Comparison of ENCODE assay signal across 8 cellular contexts in genomic region chr19:34404109-34404909, GRCh38. TPM values are rescaled to one million over a fixed set of nuclear protein-coding genes. Genes with fewer than 3 reads are reported as not detected.
DNase-seq lines count a peak whose midpoint lies in the region; ATAC-seq, FAIRE-seq and TF ChIP-seq lines count a peak whose summit lies in the region.

Gene PDCD2L (plus strand): TSS chr19:34404399. CDS start chr19:34404431, 32 bp downstream.

- peak within 1 kb of the TSS; percentile 77 for H3K4me2 ChIP-seq in Karpas-422 (ENCODE audit: low read depth, low read length, poor library complexity, severe bottlenecking)
- peak within 1 kb of the TSS; percentile 90 for H3K4me2 ChIP-seq in fibroblast of lung (ENCODE audit: extremely low read depth, insufficient read depth, low read length)

- no peak for TF ChIP-seq CTCF in fibroblast of lung (conservative IDR thresholded peaks at IDR 0.05 in 1 of 2, IDR thresholded peaks at IDR 0.05 in 1 of 2; ENCODE audit: low read depth in 1 of 2, low read length in 2 of 2)

- peaks cover 26% of the 10 kb centered on the region for H3K4me1 ChIP-seq in Karpas-422 (ENCODE audit: low read length)
- H3K4me1 ChIP-seq in fibroblast of lung (ENCODE audit: control insufficient read depth, extremely low read depth, insufficient read depth, low read length), result no peaks in the 10 kb centered on the region

- H2AFZ ChIP-seq in Karpas-422 (ENCODE audit: low read length) (peak within 1 kb of the TSS; percentile 100), fibroblast of lung (ENCODE audit: low read length) (peak within 1 kb of the TSS; percentile 94)

- peaks cover 29% of the 10 kb centered on the region for H3K36me3 ChIP-seq in Karpas-422 (ENCODE audit: insufficient read depth, low read length)
- H3K36me3 ChIP-seq in fibroblast of lung (ENCODE audit: control insufficient read depth, insufficient read depth, low read length), result peaks cover 4% of the 10 kb centered on the region

- H3K79me2 ChIP-seq in Karpas-422 (ENCODE audit: low read length) (peaks cover 46% of the 10 kb centered on the region), fibroblast of lung (ENCODE audit: control insufficient read depth, insufficient read depth, low read length) (no peaks in the 10 kb centered on the region)

- no peaks in the 10 kb centered on the region for H3K9me3 Mint-ChIP-seq in activated T-cell treated with anti-CD3 and anti-CD28 coated beads, Interleukin-2, amount 50 U/mL, for 72 hours
- H3K9me3 Mint-ChIP-seq in naive thymus-derived CD8-positive, alpha-beta T cell, result no peaks in the 10 kb centered on the region
- no peaks in the 10 kb centered on the region for H3K9me3 Mint-ChIP-seq in stimulated activated naive B cell treated with anti-CD40 and anti-IgM and Interleukin-4, amounts not matched to agents 10 μg/mL and 1 μg/mL and 100 μg/mL, for 72 hours

- H3K4me1 Mint-ChIP-seq in activated T-cell treated with anti-CD3 and anti-CD28 coated beads, Interleukin-2, amount 50 U/mL, for 72 hours (ENCODE audit: low read depth), result peaks cover 19% of the 10 kb centered on the region
- H3K4me1 Mint-ChIP-seq in naive thymus-derived CD8-positive, alpha-beta T cell, result peaks cover 4 to 38% (median 27%) of the 10 kb centered on the region in 4 donors
- peaks cover 10 to 35% of the 10 kb centered on the region in 2 donors for H3K4me1 Mint-ChIP-seq in stimulated activated naive B cell treated with anti-CD40 and anti-IgM and Interleukin-4, amounts not matched to agents 10 μg/mL and 1 μg/mL and 100 μg/mL, for 72 hours

- H3K27me3 Mint-ChIP-seq in activated T-cell treated with anti-CD3 and anti-CD28 coated beads, Interleukin-2, amount 50 U/mL, for 72 hours (ENCODE audit: low read depth), result no peaks in the 10 kb centered on the region
- no peaks in the 10 kb centered on the region for H3K27me3 Mint-ChIP-seq in naive thymus-derived CD8-positive, alpha-beta T cell
- H3K27me3 Mint-ChIP-seq in stimulated activated naive B cell treated with anti-CD40 and anti-IgM and Interleukin-4, amounts not matched to agents 10 μg/mL and 1 μg/mL and 100 μg/mL, for 72 hours, result no peaks in the 10 kb centered on the region

- no peaks in the 10 kb centered on the region for H3K9me3 ChIP-seq in Karpas-422 (ENCODE audit: low read length)
- no peaks in the 10 kb centered on the region for H3K9me3 ChIP-seq in fibroblast of lung (ENCODE audit: control insufficient read depth, insufficient read depth, low read depth, low read length)

- peak; percentile 81 for ATAC-seq in GM21825 (IDR thresholded peaks at IDR 0.05; ENCODE audit: unreplicated experiment)
- peak; percentile 94 to 95 for ATAC-seq in activated T-cell treated with anti-CD3 and anti-CD28 coated beads, Interleukin-2, amount 50 U/mL, for 72 hours (replicated peaks in 1 of 2)
- peak; percentile 94 for ATAC-seq in naive thymus-derived CD8-positive, alpha-beta T cell
- peak; percentile 93 to 96 for ATAC-seq in stimulated activated naive B cell treated with anti-CD40 and anti-IgM and Interleukin-4, amounts not matched to agents 10 μg/mL and 1 μg/mL and 100 μg/mL, for 72 hours (replicated peaks)

- H3K27me3 ChIP-seq in Karpas-422 (ENCODE audit: low read length) (no peaks in the 10 kb centered on the region), fibroblast of lung (ENCODE audit: control insufficient read depth, insufficient read depth, low read length) (no peaks in the 10 kb centered on the region)

- H3K4me3 Mint-ChIP-seq in activated T-cell treated with anti-CD3 and anti-CD28 coated beads, Interleukin-2, amount 50 U/mL, for 72 hours, result peak within 1 kb of the TSS; percentile 98 to 99
- peak within 1 kb of the TSS; percentile 89 to 97 (median 91) for H3K4me3 Mint-ChIP-seq in naive thymus-derived CD8-positive, alpha-beta T cell
- H3K4me3 Mint-ChIP-seq in stimulated activated naive B cell treated with anti-CD40 and anti-IgM and Interleukin-4, amounts not matched to agents 10 μg/mL and 1 μg/mL and 100 μg/mL, for 72 hours, result peak within 1 kb of the TSS; percentile 95 to 100

- no peak for FAIRE-seq in RCC 7860 (lab: Jason Lieb, UNC)

- H4K20me1 ChIP-seq in Karpas-422 (ENCODE audit: insufficient read depth, low read depth, low read length), result no peaks in the 10 kb centered on the region
- no peaks in the 10 kb centered on the region for H4K20me1 ChIP-seq in fibroblast of lung (ENCODE audit: control insufficient read depth, extremely low read depth, insufficient read depth, low read length)

- peak within 1 kb of the TSS; percentile 86 for H3K27ac Mint-ChIP-seq in activated T-cell treated with anti-CD3 and anti-CD28 coated beads, Interleukin-2, amount 50 U/mL, for 72 hours
- H3K27ac Mint-ChIP-seq in naive thymus-derived CD8-positive, alpha-beta T cell, result peak within 1 kb of the TSS; percentile 74 to 95 (median 92)
- H3K27ac Mint-ChIP-seq in stimulated activated naive B cell treated with anti-CD40 and anti-IgM and Interleukin-4, amounts not matched to agents 10 μg/mL and 1 μg/mL and 100 μg/mL, for 72 hours, result peak within 1 kb of the TSS; percentile 97

- H3K9ac ChIP-seq in Karpas-422 (ENCODE audit: low read length) (peak within 1 kb of the TSS; percentile 90), fibroblast of lung (ENCODE audit: insufficient read depth, low read length) (peak within 1 kb of the TSS; percentile 71)

- H3K36me3 Mint-ChIP-seq in activated T-cell treated with anti-CD3 and anti-CD28 coated beads, Interleukin-2, amount 50 U/mL, for 72 hours (ENCODE audit: insufficient read depth in 2 of 2), result peaks cover 8% of the 10 kb centered on the region in 2 donors
- peaks cover 0 to 29% (median 11%) of the 10 kb centered on the region in 3 donors for H3K36me3 Mint-ChIP-seq in naive thymus-derived CD8-positive, alpha-beta T cell
- H3K36me3 Mint-ChIP-seq in stimulated activated naive B cell treated with anti-CD40 and anti-IgM and Interleukin-4, amounts not matched to agents 10 μg/mL and 1 μg/mL and 100 μg/mL, for 72 hours, result peaks cover 25 to 37% of the 10 kb centered on the region in 2 donors

- H3K4me3 ChIP-seq in Karpas-422 (ENCODE audit: low read length) (peak within 1 kb of the TSS; percentile 94), fibroblast of lung (replicated peaks in 1 of 4; ENCODE audit: control extremely low read depth in 1 of 4, insufficient read depth in 1 of 4, low read depth in 3 of 4, low read length in 4 of 4) (peak within 1 kb of the TSS; percentile 84 to 94 (median 90))

- DNase-seq in DMS79 (lab: John Stamatoyannopoulos, UW) (peak; percentile 88), Karpas-422 (peak; percentile 97), RCC 7860 (ENCODE audit: low spot score) (peak; percentile 77), fibroblast of lung (ENCODE audit: low read depth in 2 of 2) (peak; percentile 78 to 86)
- DNase-seq in activated T-cell treated with anti-CD3 and anti-CD28 coated beads, Interleukin-2, amount 50 U/mL, for 72 hours, result peak; percentile 93 to 96
- DNase-seq in naive thymus-derived CD8-positive, alpha-beta T cell, result peak; percentile 85 to 96 (median 90)
- DNase-seq in stimulated activated naive B cell treated with anti-CD40 and anti-IgM and Interleukin-4, amounts not matched to agents 10 μg/mL and 1 μg/mL and 100 μg/mL, for 72 hours, result peak; percentile 87

- POLR2A ChIA-PET in naive thymus-derived CD8-positive, alpha-beta T cell (lab: Charles Lee), result interaction anchor here (1.0 to 1.3 kb wide), 4 partner anchors 16 to 39 kb away, joined by 3 to 4 read pairs (median 4); partner anchors contain the start of genes GPI and UBA2

- no peaks in the 10 kb centered on the region for H3K9me2 ChIP-seq in Karpas-422 (replicated peaks; ENCODE audit: insufficient read depth, low read length)

- peak within 1 kb of the TSS; percentile 29; the same call in 1 of the 2 replicates for H3K27ac ChIP-seq in Karpas-422 (ENCODE audit: low read length)
- H3K27ac ChIP-seq in fibroblast of lung (ENCODE audit: insufficient read depth, low read length), result peak within 1 kb of the TSS; percentile 39

RNA-seq across cellular contexts. Expression of gene PDCD2L, which starts in this region (rescaled TPM):
- total RNA-seq in Karpas-422 (2014; rRNA removed; shearing (Covaris generic); ENCODE audit: low replicate concordance), result 38.1 and 38.7 TPM in 2 replicates
- 10 to 100 TPM; 23.2 to 34.4 TPM for total RNA-seq in activated T-cell treated with anti-CD3 and anti-CD28 coated beads, Interleukin-2, amount 50 U/mL, for 72 hours
- total RNA-seq in fibroblast of lung, result 11.6 and 12.2 TPM in 2 replicates
- 8.9 and 14.7 TPM in 2 replicates for polyA plus RNA-seq in fibroblast of lung
- 8.3 and 10.3 TPM in 2 replicates for polyA plus RNA-seq in fibroblast of lung (2012)
- 13.1 and 17.0 TPM in 2 replicates for polyA minus RNA-seq in fibroblast of lung (ENCODE audit: low replicate concordance)
- total RNA-seq in naive thymus-derived CD8-positive, alpha-beta T cell, result 10 to 100 TPM; 17.6 to 18.6 TPM
- polyA plus RNA-seq in naive thymus-derived CD8-positive, alpha-beta T cell, result 10 to 100 TPM; 13.8 to 25.9 (median 17.2) TPM

Comparison
In these comparisons a context has a peak if more than half of its experiments do, and no peak if none do; other contexts are left out.
1. Peak in every context shown above with its lines: DNase-seq, ATAC-seq, H3K4me3 ChIP-seq and H3K27ac ChIP-seq.